Comparison of ENCODE assay signal across 20 cellular contexts in genomic region chr3:174862666-174863065, GRCh38. TPM values are rescaled to one million over a fixed set of nuclear protein-coding genes. Genes with fewer than 3 reads are reported as not detected.
DNase-seq lines count a peak whose midpoint lies in the region; ATAC-seq and TF ChIP-seq lines count a peak whose summit lies in the region.
"Had no signal": no experiment of that assay in that cellular context is flagged by ENCODE, and none has a peak within 500 bp of the region (broad histone marks: within the 10 kb centered on the region; RNA-seq: fewer than 3 reads in every experiment).

No MANE protein-coding gene starts in this region.

- H4K12ac ChIP-seq in trophoblast cell (ENCODE audit: low read depth, low read length), result no peak overlapping the region

- H3K36me3 ChIP-seq in trophoblast cell (ENCODE audit: control insufficient read depth in 1 of 2, insufficient read depth in 2 of 2, low read length in 2 of 2), result no peaks in the 10 kb centered on the region
- H3K36me3 ChIP-seq: BE2C had no signal

- no peak overlapping the region for H3K4me3 ChIP-seq in trophoblast cell (ENCODE audit: low read depth, low read length)

- H3K27ac ChIP-seq in epithelial cell of prostate (peak overlapping the region; percentile 33), trophoblast cell (ENCODE audit: low read depth, low read length) (peak overlapping the region; percentile 87), RWPE1 (no peak overlapping the region)
- H3K27ac ChIP-seq: parathyroid adenoma had no signal

- H3K79me1 ChIP-seq in trophoblast cell (ENCODE audit: low read length), result peaks cover 6% of the 10 kb centered on the region

- POLR2A ChIA-PET in RWPE1 (lab: Yijun Ruan, JAX; ENCODE audit: low non-redundant PET), result no interaction called here

- H3K9me3 ChIP-seq in trophoblast cell (ENCODE audit: insufficient read depth, low read depth, low read length), result no peaks in the 10 kb centered on the region
- H3K9me3 ChIP-seq: BE2C had no signal

- H2BK5ac ChIP-seq in trophoblast cell (ENCODE audit: low read depth, low read length, poor library complexity), result peak overlapping the region; percentile 64

- no peak overlapping the region for H3K23ac ChIP-seq in trophoblast cell (ENCODE audit: low read length)

- peak; percentile 9 for DNase-seq in AG08396 (ENCODE audit: low spot score)
- DNase-seq in HFFc6, result no peak
- DNase-seq in epithelial cell of prostate (ENCODE audit: low read depth, low spot score), result no peak
- DNase-seq in trophoblast cell, result peak; percentile 2 to 58
- DNase-seq in T-helper 9 cell, result no peak
- no peak for DNase-seq in SHP77 treated with DMSO at 0.1 percent for 48 hours (lab: John Stamatoyannopoulos, UW)
- no peak for DNase-seq in RWPE1 (ENCODE audit: low spot score)
- DNase-seq: activated B cell treated with CpG ODN at 0.5 μM for 24 hours; activated CD4-positive, alpha-beta T cell treated with anti-CD3 and anti-CD28 coated beads, Interleukin-2, amount 50 U/mL, for 48 hours; activated effector memory CD4-positive, alpha-beta T cell treated with anti-CD3 and anti-CD28 coated beads, Interleukin-2, amount 50 U/mL, for 16 hours; foreskin fibroblast; hypothalamus; kidney; naive thymus-derived CD8-positive, alpha-beta T cell; stimulated activated CD4-positive, alpha-beta T cell treated with anti-CD3 and anti-CD28 coated beads, Interleukin-1b, Interleukin-23, amount 100 ng/mL, for 48 hours had no signal

- H3K9me3 Mint-ChIP-seq in HFFc6, result no peaks in the 10 kb centered on the region
- H3K9me3 Mint-ChIP-seq: dendritic cell treated with granulocyte-macrophage colony-stimulating factor and Interleukin-4, amounts not matched to agents 40 ng/mL and 50 ng/mL, for 4 days; stimulated activated memory B cell treated with anti-CD40 and anti-IgM and Interleukin-4, amounts not matched to agents 10 μg/mL and 1 μg/mL and 100 μg/mL, for 72 hours had no signal

- TF ChIP-seq CTCF in HFFc6 (IDR thresholded peaks at IDR 0.05) (no peak), RWPE1 (conservative IDR thresholded peaks at IDR 0.05; ENCODE audit: low read depth) (no peak)

- peak overlapping the region; percentile 27; the same call in 1 of the 2 replicates for H3K27ac Mint-ChIP-seq in HFFc6
- H3K27ac Mint-ChIP-seq: activated B cell treated with CpG ODN at 0.5 μM for 24 hours; dendritic cell treated with granulocyte-macrophage colony-stimulating factor and Interleukin-4, amounts not matched to agents 40 ng/mL and 50 ng/mL, for 4 days; naive thymus-derived CD8-positive, alpha-beta T cell; stimulated activated memory B cell treated with anti-CD40 and anti-IgM and Interleukin-4, amounts not matched to agents 10 μg/mL and 1 μg/mL and 100 μg/mL, for 72 hours had no signal

- no peaks in the 10 kb centered on the region for H3K79me2 ChIP-seq in trophoblast cell (ENCODE audit: control insufficient read depth, insufficient read depth, low read length, poor library complexity)
- H3K79me2 ChIP-seq: parathyroid adenoma had no signal

- H3K36me3 Mint-ChIP-seq in HFFc6 (ENCODE audit: low read depth), result no peaks in the 10 kb centered on the region
- H3K36me3 Mint-ChIP-seq: naive thymus-derived CD8-positive, alpha-beta T cell; stimulated activated memory B cell treated with anti-CD40 and anti-IgM and Interleukin-4, amounts not matched to agents 10 μg/mL and 1 μg/mL and 100 μg/mL, for 72 hours had no signal

- peaks cover 30% of the 10 kb centered on the region for H3K4me1 Mint-ChIP-seq in HFFc6 (ENCODE audit: low read depth)
- H3K4me1 Mint-ChIP-seq: activated B cell treated with CpG ODN at 0.5 μM for 24 hours; naive thymus-derived CD8-positive, alpha-beta T cell; stimulated activated memory B cell treated with anti-CD40 and anti-IgM and Interleukin-4, amounts not matched to agents 10 μg/mL and 1 μg/mL and 100 μg/mL, for 72 hours had no signal

- H3K4me3 Mint-ChIP-seq in HFFc6, result no peak overlapping the region
- H3K4me3 Mint-ChIP-seq: activated B cell treated with CpG ODN at 0.5 μM for 24 hours; dendritic cell treated with granulocyte-macrophage colony-stimulating factor and Interleukin-4, amounts not matched to agents 40 ng/mL and 50 ng/mL, for 4 days; naive thymus-derived CD8-positive, alpha-beta T cell; stimulated activated memory B cell treated with anti-CD40 and anti-IgM and Interleukin-4, amounts not matched to agents 10 μg/mL and 1 μg/mL and 100 μg/mL, for 72 hours had no signal

- no peak overlapping the region for H2BK12ac ChIP-seq in trophoblast cell (ENCODE audit: low read length)

- no peaks in the 10 kb centered on the region; the same call in 1 of the 2 replicates for H3K27me3 Mint-ChIP-seq in HFFc6 (ENCODE audit: insufficient read depth)
- H3K27me3 Mint-ChIP-seq: activated B cell treated with CpG ODN at 0.5 μM for 24 hours; dendritic cell treated with granulocyte-macrophage colony-stimulating factor and Interleukin-4, amounts not matched to agents 40 ng/mL and 50 ng/mL, for 4 days; naive thymus-derived CD8-positive, alpha-beta T cell; stimulated activated memory B cell treated with anti-CD40 and anti-IgM and Interleukin-4, amounts not matched to agents 10 μg/mL and 1 μg/mL and 100 μg/mL, for 72 hours had no signal

- ATAC-seq in HG03457 (IDR thresholded peaks at IDR 0.05; ENCODE audit: unreplicated experiment), result no peak
- ATAC-seq: naive thymus-derived CD8-positive, alpha-beta T cell; stimulated activated memory B cell treated with anti-CD40 and anti-IgM and Interleukin-4, amounts not matched to agents 10 μg/mL and 1 μg/mL and 100 μg/mL, for 72 hours had no signal

- no CpG with 5 or more reads among the region's 3 CpGs for WGBS in trophoblast cell (ENCODE audit: extremely low coverage, insufficient coverage, insufficient read length)

- H2AK5ac ChIP-seq in trophoblast cell (ENCODE audit: low read length), result no peak overlapping the region

- H4K91ac ChIP-seq in trophoblast cell (ENCODE audit: low read depth, low read length), result peak overlapping the region; percentile 6

- peaks cover 4 to 8% of the 10 kb centered on the region in 2 experiments for H3K4me1 ChIP-seq in trophoblast cell (ENCODE audit: control insufficient read depth in 1 of 2, insufficient read depth in 2 of 2, low read length in 2 of 2)
- H3K4me1 ChIP-seq: BE2C, parathyroid adenoma had no signal

- no peak overlapping the region for H3K14ac ChIP-seq in trophoblast cell (ENCODE audit: low read length)

- no peak overlapping the region for H4K8ac ChIP-seq in trophoblast cell (ENCODE audit: low read depth, low read length)

- H2BK120ac ChIP-seq in trophoblast cell (ENCODE audit: insufficient read depth, low read length, poor library complexity), result peak overlapping the region; percentile 76

- no peak overlapping the region for H3K4me2 ChIP-seq in trophoblast cell (ENCODE audit: low read length)

- no peaks in the 10 kb centered on the region for H3K27me3 ChIP-seq in trophoblast cell (ENCODE audit: insufficient read depth, low read length)
- H3K27me3 ChIP-seq: BE2C had no signal

- no peak overlapping the region for H3K18ac ChIP-seq in trophoblast cell (ENCODE audit: low read length)

- no peak overlapping the region for H2AFZ ChIP-seq in trophoblast cell (ENCODE audit: insufficient read depth, low read length, poor library complexity)
- H2AFZ ChIP-seq: parathyroid adenoma had no signal

- H3K4ac ChIP-seq in trophoblast cell (ENCODE audit: low read depth, low read length), result no peak overlapping the region

- CTCF ChIA-PET in RWPE1 (lab: Yijun Ruan, JAX), result interaction anchor here (0.6 to 1.2 kb wide), 3 partner anchors 71 to 1575 kb away, joined by 3 read pairs; no protein-coding TSS in a partner anchor

- no peak overlapping the region for H3K9ac ChIP-seq in trophoblast cell (ENCODE audit: low read length)
- H3K9ac ChIP-seq: parathyroid adenoma had no signal

RNA-seq across cellular contexts. Expression of gene NAALADL2, which starts 3.5 kb away (rescaled TPM):
- total RNA-seq in HFFc6 (2021; fragmentation: NEBNext Ultra II Directional; extraction: Animal tissue kit (Norgen Biotek cat#: 25700)), result 10 to 100 TPM; 12.0 to 15.2 (median 12.3) TPM
- polyA plus RNA-seq in trophoblast cell (2013), result 1.2 and 1.6 TPM in 2 replicates
- total RNA-seq: activated B cell treated with CpG ODN at 0.5 μM for 24 hours had no signal

Comparison
In these comparisons a context has a peak if more than half of its experiments do, and no peak if none do; other contexts are left out.
1. DNase-seq: peak in AG08396 (single experiment) and trophoblast cell (2 of 2); none in HFFc6 (single experiment), epithelial cell of prostate (single experiment), T-helper 9 cell (single experiment), SHP77 treated with DMSO at 0.1 percent for 48 hours (single experiment) and RWPE1 (single experiment).